In the genomic region with DNA sequence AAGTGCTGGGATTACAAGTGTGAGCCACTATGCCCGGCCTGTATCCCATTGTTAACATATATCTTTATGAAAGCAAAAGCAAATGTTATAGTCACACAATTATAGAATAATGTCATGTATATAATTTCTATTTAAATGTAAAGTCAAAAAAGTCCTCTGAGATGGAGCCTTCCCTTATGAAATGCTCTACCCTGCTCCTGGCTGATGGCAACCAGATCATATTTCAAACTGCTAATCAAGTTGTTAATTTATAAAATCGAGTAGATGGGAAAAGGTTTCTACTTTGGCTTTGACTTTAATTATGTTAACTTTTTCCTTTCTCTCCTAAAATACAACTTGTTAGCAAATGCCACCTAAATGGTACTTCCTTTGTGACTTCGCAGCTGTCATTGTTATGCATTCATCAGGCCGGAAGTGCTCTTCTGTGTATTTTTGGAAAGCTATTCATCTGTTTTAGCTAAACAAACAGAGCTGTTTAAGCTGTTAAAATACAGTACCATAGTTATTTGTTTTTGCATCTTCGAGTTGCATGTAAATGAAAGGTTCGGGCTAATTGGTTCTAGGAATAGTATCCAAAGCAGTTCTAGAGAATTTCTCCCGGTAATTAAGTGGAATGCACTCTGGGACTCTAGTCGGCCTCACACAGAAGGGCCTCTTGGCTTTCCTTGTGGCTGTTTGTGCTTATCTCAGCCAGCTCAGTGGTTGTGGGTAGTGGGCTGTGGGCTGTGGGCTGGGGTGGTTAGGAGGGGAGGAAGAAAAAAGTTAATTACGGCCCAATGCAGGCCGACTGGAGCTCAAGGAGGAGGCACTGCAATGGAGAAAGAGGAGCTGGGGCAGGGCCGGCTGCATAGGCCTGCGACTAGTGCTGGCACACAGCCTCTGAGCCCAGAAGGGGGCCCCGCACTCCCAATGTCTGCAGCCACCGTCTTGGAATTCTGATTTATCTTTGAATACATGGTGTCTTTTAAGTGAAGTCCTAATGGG, we compare ENCODE assay signal across 12 cellular contexts. TPM values are rescaled to one million over a fixed set of nuclear protein-coding genes. Genes with fewer than 3 reads are reported as not detected.
DNase-seq lines count a peak whose midpoint lies in the region; ATAC-seq and TF ChIP-seq lines count a peak whose summit lies in the region.
"Had no signal": no experiment of that assay in that cellular context is flagged by ENCODE, and none has a peak within 500 bp of the region (broad histone marks: within the 10 kb centered on the region; RNA-seq: fewer than 3 reads in every experiment).

No MANE protein-coding gene starts in this region.

- 55 to 69% methylated on average over 11 to 12 of the region's 14 CpGs for WGBS in gastroesophageal sphincter (ENCODE audit: low coverage in 1 of 2), 2 donors

- H3K4me1 ChIP-seq in adipocyte (ENCODE audit: control insufficient read depth, insufficient read depth, low read length) (no peaks in the 10 kb centered on the region), gastroesophageal sphincter (no peaks in the 10 kb centered on the region)

- no peak overlapping the region for H3K4me3 ChIP-seq in adipocyte (ENCODE audit: low read length)
- H3K4me3 ChIP-seq in gastroesophageal sphincter: no peak overlapping the region

- peak overlapping the region in 7 of 8 donors; percentile 3 to 81 (median 60) for H3K4me3 Mint-ChIP-seq in naive B cell

- TF ChIP-seq POLR2A in gastroesophageal sphincter (IDR thresholded peaks at IDR 0.05): no peak

- peak; percentile 78 for DNase-seq in GDM1 (lab: John Stamatoyannopoulos, UW)
- DNase-seq in NCI-H146 (lab: John Stamatoyannopoulos, UW): peak; percentile 97
- peak; percentile 3 for DNase-seq in adipocyte (ENCODE audit: low read depth)
- no peak for DNase-seq in naive B cell
- no peak for DNase-seq in D341Med (ENCODE audit: low spot score)
- no peak for DNase-seq in stimulated activated CD4-positive, alpha-beta T cell treated with anti-CD3 and anti-CD28 coated beads, Interleukin-4, amount 100 ng/mL, for 24 hours
- DNase-seq: effector CD4-positive, alpha-beta T cell; left colon; NCI-H1048 had no signal

- no peak overlapping the region for H3K9ac ChIP-seq in adipocyte (ENCODE audit: low read length)

- H3K9me3 Mint-ChIP-seq in naive B cell: no peaks in the 10 kb centered on the region

- peaks cover 8 to 10% (median 8%) of the 10 kb centered on the region in 3 donors for H3K4me1 Mint-ChIP-seq in naive B cell

- no peak for TF ChIP-seq CTCF in gastroesophageal sphincter (IDR thresholded peaks at IDR 0.05)

- H3K27me3 ChIP-seq in adipocyte (replicated peaks; ENCODE audit: control insufficient read depth, insufficient read depth, low read length) (peaks cover 14% of the 10 kb centered on the region), gastroesophageal sphincter (peaks cover 15% of the 10 kb centered on the region)

- H3K27me3 Mint-ChIP-seq in naive B cell: no peaks in the 10 kb centered on the region

- TF ChIP-seq EP300 in gastroesophageal sphincter (IDR thresholded peaks at IDR 0.05): no peak

- no peak overlapping the region for H3K27ac ChIP-seq in gastroesophageal sphincter

- H3K36me3 ChIP-seq in adipocyte (ENCODE audit: control insufficient read depth, insufficient read depth, low read length, severe bottlenecking) (no peaks in the 10 kb centered on the region), gastroesophageal sphincter (no peaks in the 10 kb centered on the region)

- peak overlapping the region in 3 of 6 donors; percentile 1 to 66 (median 45) for H3K27ac Mint-ChIP-seq in naive B cell

- no peaks in the 10 kb centered on the region for H3K9me3 ChIP-seq in adipocyte (ENCODE audit: control insufficient read depth, low read length)
- no peaks in the 10 kb centered on the region for H3K9me3 ChIP-seq in gastroesophageal sphincter

- no peaks in the 10 kb centered on the region for H3K36me3 Mint-ChIP-seq in naive B cell

- ATAC-seq in naive B cell (ENCODE audit: low read depth in 2 of 2) (peak; percentile 34 to 52), gastroesophageal sphincter (no peak), HG02588 (IDR thresholded peaks at IDR 0.05; ENCODE audit: unreplicated experiment) (no peak)
- ATAC-seq: left colon had no signal

RNA-seq across cellular contexts. Expression of gene SLC35D3, which starts 34.8 kb away (rescaled TPM):
- polyA plus RNA-seq in naive B cell (ENCODE audit: low read depth in 6 of 6): under 1 TPM in 1 of 6 donors, not detected in 5; 0.12 TPM
- total RNA-seq in gastroesophageal sphincter: under 1 TPM in 1 of 4 donors, not detected in 3; 0.12 TPM
- total RNA-seq: G401 had no signal

Comparison
In these comparisons a context has a peak if more than half of its experiments do, and no peak if none do; other contexts are left out.
1. DNase-seq: peak in GDM1 (single experiment), NCI-H146 (single experiment) and adipocyte (single experiment); none in naive B cell (single experiment), D341Med (single experiment) and stimulated activated CD4-positive, alpha-beta T cell treated with anti-CD3 and anti-CD28 coated beads, Interleukin-4, amount 100 ng/mL, for 24 hours (single experiment).
2. ATAC-seq: peak in naive B cell (2 of 2); none in gastroesophageal sphincter (single experiment) and HG02588 (single experiment).